ENCODE assay signal across 12 cellular contexts in genomic region chr19:48470856-48471255, GRCh38. TPM values are rescaled to one million over a fixed set of nuclear protein-coding genes. Genes with fewer than 3 reads are reported as not detected.
DNase-seq lines count a peak whose midpoint lies in the region; ATAC-seq and TF ChIP-seq lines count a peak whose summit lies in the region.
"Had no signal": no experiment of that assay in that cellular context is flagged by ENCODE, and none has a peak within 500 bp of the region (broad histone marks: within the 10 kb centered on the region; RNA-seq: fewer than 3 reads in every experiment).

No MANE protein-coding gene starts in this region.

- H3K36me3 ChIP-seq in heart left ventricle (peaks cover 3 to 58% (median 55%) of the 10 kb centered on the region in 9 donors), spleen (peaks cover 0 to 58% (median 56%) of the 10 kb centered on the region in 6 donors)

- H3K27me3 ChIP-seq in right cardiac atrium (ENCODE audit: control insufficient read depth, insufficient read depth) (no peaks in the 10 kb centered on the region), heart left ventricle (no peaks in the 10 kb centered on the region), spleen (replicated peaks in 1 of 7) (no peaks in the 10 kb centered on the region)
- H3K27me3 ChIP-seq: Peyer's patch had no signal

- H3K27ac ChIP-seq in right cardiac atrium (ENCODE audit: low read length): no peak overlapping the region
- no peak overlapping the region for H3K27ac ChIP-seq in heart left ventricle
- H3K27ac ChIP-seq in spleen: peak overlapping the region in 1 of 8 donors; percentile 98

- no peaks in the 10 kb centered on the region for H3K27me3 Mint-ChIP-seq in activated CD4-positive, alpha-beta memory T cell treated with anti-CD3 and anti-CD28 coated beads, Interleukin-2, amount 10 ng/mL, durations not matched to agents 7 days and 5 days
- H3K27me3 Mint-ChIP-seq in immature natural killer cell (ENCODE audit: low read depth in 3 of 3): peaks cover 2 to 13% (median 6%) of the 10 kb centered on the region in 3 donors
- H3K27me3 Mint-ChIP-seq in type B pancreatic cell: no peaks in the 10 kb centered on the region

- H3K9me3 ChIP-seq in right cardiac atrium (ENCODE audit: control insufficient read depth, low read length) (no peaks in the 10 kb centered on the region), heart left ventricle (no peaks in the 10 kb centered on the region), spleen (no peaks in the 10 kb centered on the region)
- H3K9me3 ChIP-seq: Peyer's patch had no signal

- H3K27ac Mint-ChIP-seq in activated CD4-positive, alpha-beta memory T cell treated with anti-CD3 and anti-CD28 coated beads, Interleukin-2, amount 10 ng/mL, durations not matched to agents 7 days and 5 days: peak overlapping the region; percentile 21
- H3K27ac Mint-ChIP-seq in immature natural killer cell: peak overlapping the region in 5 of 6 donors; percentile 3 to 83 (median 66)
- peak overlapping the region; percentile 58 for H3K27ac Mint-ChIP-seq in type B pancreatic cell

- TF ChIP-seq POLR2A in heart left ventricle (IDR thresholded peaks at IDR 0.05) (no peak), spleen (IDR thresholded peaks at IDR 0.05) (no peak)

- 92% methylated on average over 10 of the region's 10 CpGs for WGBS in right cardiac atrium
- 91 to 95% (median 92%) methylated on average over 10 of the region's 10 CpGs for WGBS in heart left ventricle, 4 donors
- 90 to 91% (median 91%) methylated on average over 10 of the region's 10 CpGs for WGBS in spleen, 5 donors

- intact Hi-C loops in right cardiac atrium (cut with DNase I): no loop called here
- intact Hi-C loops in heart left ventricle (cut with DNase I): loop anchor here in 1 of 10 donors (2.0 kb wide), 1 partner anchor 26 kb away; the partner anchor contains the start of gene GRWD1
- intact Hi-C loops in spleen (cut with DNase I; ENCODE audit: low total_unique reads): no loop called here

- H3K4me3 ChIP-seq in right cardiac atrium (ENCODE audit: low read length) (no peak overlapping the region), heart left ventricle (peak overlapping the region in 3 of 12 donors; percentile 94 to 100 (median 95)), spleen (peak overlapping the region in 4 of 8 donors; percentile 83 to 97 (median 93))

- CTCF ChIA-PET in activated CD4-positive, alpha-beta memory T cell treated with anti-CD3 and anti-CD28 coated beads, Interleukin-2, amount 10 ng/mL, durations not matched to agents 7 days and 5 days (lab: Charles Lee): interaction anchor here (1.5 kb wide), 1 partner anchor 19 kb away, joined by 5 read pairs; no protein-coding TSS in a partner anchor

- POLR2A ChIA-PET in activated CD4-positive, alpha-beta memory T cell treated with anti-CD3 and anti-CD28 coated beads, Interleukin-2, amount 10 ng/mL, durations not matched to agents 7 days and 5 days (lab: Charles Lee): interaction anchor here (0.8 to 1.3 kb wide), 5 partner anchors 10 to 401 kb away, joined by 3 to 4 read pairs (median 3); partner anchors contain the start of genes GRWD1 and PPP1R15A

- ATAC-seq in right cardiac atrium: no peak
- no peak for ATAC-seq in heart left ventricle
- ATAC-seq in GM18517 (IDR thresholded peaks at IDR 0.05; ENCODE audit: unreplicated experiment): no peak

- TF ChIP-seq CTCF in heart left ventricle (IDR thresholded peaks at IDR 0.05) (no peak), type B pancreatic cell (conservative IDR thresholded peaks at IDR 0.05) (no peak), spleen (IDR thresholded peaks at IDR 0.05 in 8 of 11, conservative IDR thresholded peaks at IDR 0.05 in 3 of 11) (no peak)

- peaks cover 35% of the 10 kb centered on the region for H3K36me3 Mint-ChIP-seq in activated CD4-positive, alpha-beta memory T cell treated with anti-CD3 and anti-CD28 coated beads, Interleukin-2, amount 10 ng/mL, durations not matched to agents 7 days and 5 days (ENCODE audit: low read depth)
- H3K36me3 Mint-ChIP-seq in immature natural killer cell (peaks cover 0 to 16% (median 4%) of the 10 kb centered on the region in 3 donors), type B pancreatic cell (peaks cover 18% of the 10 kb centered on the region)

- H3K4me3 Mint-ChIP-seq in activated CD4-positive, alpha-beta memory T cell treated with anti-CD3 and anti-CD28 coated beads, Interleukin-2, amount 10 ng/mL, durations not matched to agents 7 days and 5 days: peak overlapping the region; percentile 79
- H3K4me3 Mint-ChIP-seq in immature natural killer cell (peak overlapping the region; percentile 54 to 94 (median 64)), type B pancreatic cell (peak overlapping the region; percentile 93)

- H3K9me3 Mint-ChIP-seq in activated CD4-positive, alpha-beta memory T cell treated with anti-CD3 and anti-CD28 coated beads, Interleukin-2, amount 10 ng/mL, durations not matched to agents 7 days and 5 days: no peaks in the 10 kb centered on the region
- H3K9me3 Mint-ChIP-seq in immature natural killer cell (no peaks in the 10 kb centered on the region), type B pancreatic cell (no peaks in the 10 kb centered on the region)

- peaks cover 26% of the 10 kb centered on the region for H3K4me1 Mint-ChIP-seq in activated CD4-positive, alpha-beta memory T cell treated with anti-CD3 and anti-CD28 coated beads, Interleukin-2, amount 10 ng/mL, durations not matched to agents 7 days and 5 days
- H3K4me1 Mint-ChIP-seq in immature natural killer cell: peaks cover 30 to 35% of the 10 kb centered on the region in 2 donors
- peaks cover 5% of the 10 kb centered on the region for H3K4me1 Mint-ChIP-seq in type B pancreatic cell (ENCODE audit: unreplicated experiment)

- DNase-seq in right cardiac atrium: peak in 2 of 3 donors; percentile 14 to 24
- no peak for DNase-seq in heart left ventricle
- no peak for DNase-seq in activated CD4-positive, alpha-beta memory T cell treated with anti-CD3 and anti-CD28 coated beads, Interleukin-2, amount 10 ng/mL, durations not matched to agents 7 days and 5 days
- no peak for DNase-seq in immature natural killer cell
- no peak for DNase-seq in type B pancreatic cell (ENCODE audit: extremely low spot score, unreplicated experiment)
- no peak for DNase-seq in HuH-7.5 (ENCODE audit: low spot score)
- no peak for DNase-seq in spleen
- DNase-seq: activated gamma-delta T cell, head of caudate nucleus, Peyer's patch, retina had no signal

- H3K4me1 ChIP-seq in right cardiac atrium (ENCODE audit: control insufficient read depth, insufficient read depth, low read length) (peaks cover 3% of the 10 kb centered on the region), heart left ventricle (peaks cover 2 to 26% (median 16%) of the 10 kb centered on the region in 12 donors), spleen (peaks cover 10 to 51% (median 31%) of the 10 kb centered on the region in 6 donors)

RNA-seq across cellular contexts. Expression of gene CYTH2, which starts 1.7 kb away (rescaled TPM):
- total RNA-seq in right cardiac atrium (10 to 100 TPM; 26.0 to 35.0 (median 29.2) TPM), heart left ventricle (10 to 100 TPM; 12.3 to 47.3 (median 31.0) TPM), type B pancreatic cell (ENCODE audit: low replicate concordance) (115 and 139 TPM in 2 replicates), spleen (10 to 100 TPM; 31.4 to 66.4 (median 48.2) TPM)
- polyA plus RNA-seq in right cardiac atrium (27.4 TPM), heart left ventricle (10 to 100 TPM; 21.0 to 55.3 TPM), immature natural killer cell (10 to 100 TPM; 14.4 to 37.6 (median 29.6) TPM), spleen (10 to 100 TPM; 22.6 to 44.1 (median 24.6) TPM)
- 10 to 100 TPM; 53.2 to 55.3 TPM for total RNA-seq in activated CD4-positive, alpha-beta memory T cell treated with anti-CD3 and anti-CD28 coated beads, Interleukin-2, amount 10 ng/mL, durations not matched to agents 7 days and 5 days

RNA-seq across cellular contexts. Expression of gene KCNJ14, which starts 15.5 kb away (rescaled TPM):
- total RNA-seq in right cardiac atrium (under 1 TPM; 0.20 to 0.75 (median 0.23) TPM), heart left ventricle (1 to 10 TPM in 1 of 9 donors, under 1 TPM in 8; 0.20 to 2.0 (median 0.40) TPM), type B pancreatic cell (ENCODE audit: low replicate concordance) (1.8 TPM in 2 replicates), spleen (1 to 10 TPM in 2 of 7 donors, under 1 TPM in 5; 0.43 to 1.4 (median 0.93) TPM)
- polyA plus RNA-seq in right cardiac atrium (0.16 TPM), heart left ventricle (under 1 TPM; 0.23 to 0.83 TPM), immature natural killer cell (under 1 TPM in 2 of 3 donors, not detected in 1; 0.06 to 0.07 TPM), spleen (under 1 TPM; 0.26 to 0.61 (median 0.38) TPM)
- total RNA-seq in activated CD4-positive, alpha-beta memory T cell treated with anti-CD3 and anti-CD28 coated beads, Interleukin-2, amount 10 ng/mL, durations not matched to agents 7 days and 5 days: under 1 TPM; 0.73 to 0.86 TPM

RNA-seq across cellular contexts. Expression of gene GRWD1, which starts 25.1 kb away (rescaled TPM):
- total RNA-seq in right cardiac atrium (10 to 100 TPM; 16.0 to 20.4 (median 17.3) TPM), heart left ventricle (10 to 100 TPM; 13.9 to 24.7 (median 19.0) TPM), type B pancreatic cell (ENCODE audit: low replicate concordance) (37.2 and 44.0 TPM in 2 replicates), spleen (10 to 100 TPM; 24.3 to 34.5 (median 26.0) TPM)
- polyA plus RNA-seq in right cardiac atrium (7.2 TPM), heart left ventricle (10 to 100 TPM in 1 of 2 donors, 1 to 10 TPM in 1; 5.1 to 35.4 TPM), immature natural killer cell (10 to 100 TPM; 32.3 to 42.4 (median 34.6) TPM), spleen (10 to 100 TPM in 1 of 3 donors, 1 to 10 TPM in 2; 5.5 to 14.7 (median 9.5) TPM)
- total RNA-seq in activated CD4-positive, alpha-beta memory T cell treated with anti-CD3 and anti-CD28 coated beads, Interleukin-2, amount 10 ng/mL, durations not matched to agents 7 days and 5 days: 10 to 100 TPM; 25.6 to 27.1 TPM

RNA-seq across cellular contexts. Expression of gene LMTK3, which starts 40.8 kb away (rescaled TPM):
- total RNA-seq in right cardiac atrium: 1 to 10 TPM; 3.1 to 7.2 (median 5.5) TPM
- polyA plus RNA-seq in right cardiac atrium: 2.9 TPM
- total RNA-seq in heart left ventricle: 1 to 10 TPM in 6 of 9 donors, under 1 TPM in 3; 0.50 to 1.9 (median 1.4) TPM
- polyA plus RNA-seq in heart left ventricle: under 1 TPM; 0.19 to 0.99 TPM
- 1 to 10 TPM; 3.8 to 5.4 TPM for total RNA-seq in activated CD4-positive, alpha-beta memory T cell treated with anti-CD3 and anti-CD28 coated beads, Interleukin-2, amount 10 ng/mL, durations not matched to agents 7 days and 5 days
- not detected for polyA plus RNA-seq in immature natural killer cell
- total RNA-seq in type B pancreatic cell (ENCODE audit: low replicate concordance): 12.2 and 21.6 TPM in 2 replicates
- 1 to 10 TPM in 6 of 7 donors, under 1 TPM in 1; 0.69 to 4.2 (median 1.5) TPM for total RNA-seq in spleen
- 1 to 10 TPM in 1 of 3 donors, under 1 TPM in 2; 0.29 to 1.1 (median 0.37) TPM for polyA plus RNA-seq in spleen

Comparison
In these comparisons a context has a peak if more than half of its experiments do, and no peak if none do; other contexts are left out.
1. DNase-seq: peak in right cardiac atrium (2 of 3); none in heart left ventricle (0 of 5), activated CD4-positive, alpha-beta memory T cell treated with anti-CD3 and anti-CD28 coated beads, Interleukin-2, amount 10 ng/mL, durations not matched to agents 7 days and 5 days (single experiment), immature natural killer cell (0 of 3), type B pancreatic cell (single experiment), HuH-7.5 (single experiment) and spleen (single experiment).
2. Peak in every context shown above with its lines, with median percentiles within 50 percentile points of each other: H3K27ac Mint-ChIP-seq and H3K4me3 Mint-ChIP-seq.